9 cellular contexts compared by ENCODE assay signal in genomic region chr17:40818733-40819527, GRCh38. TPM values are rescaled to one million over a fixed set of nuclear protein-coding genes. Genes with fewer than 3 reads are reported as not detected.
DNase-seq lines count a peak whose midpoint lies in the region; ATAC-seq, FAIRE-seq and TF ChIP-seq lines count a peak whose summit lies in the region.
"Had no signal": no experiment of that assay in that cellular context is flagged by ENCODE, and none has a peak within 500 bp of the region (broad histone marks: within the 10 kb centered on the region; RNA-seq: fewer than 3 reads in every experiment).

No MANE protein-coding gene starts in this region.

- no peak for FAIRE-seq in keratinocyte (lab: Jason Lieb, UNC)
- FAIRE-seq: A204.1 had no signal

- H3K9ac ChIP-seq in keratinocyte (ENCODE audit: control insufficient read depth, extremely low read depth, insufficient read depth, low read length): peak overlapping the region; percentile 74

- dilution Hi-C loops in keratinocyte (cut with MboI; ENCODE audit: extremely low pct_ligation_motif_present, low sequenced_read_pairs): no loop called here

- H3K9me3 ChIP-seq in keratinocyte (ENCODE audit: control insufficient read depth, low read depth, low read length): no peaks in the 10 kb centered on the region

- no peak for TF ChIP-seq CTCF in keratinocyte (optimal IDR thresholded peaks at IDR 0.05 in 1 of 3, IDR thresholded peaks at IDR 0.05 in 1 of 3, conservative IDR thresholded peaks at IDR 0.05 in 1 of 3; ENCODE audit: extremely low read depth in 1 of 3, insufficient read depth in 2 of 3, low read length in 3 of 3)

- peak; percentile 57 for ATAC-seq in HG03064 (IDR thresholded peaks at IDR 0.05; ENCODE audit: low read depth, unreplicated experiment)

- H3K27me3 ChIP-seq in keratinocyte (ENCODE audit: control insufficient read depth, extremely low read depth, insufficient read depth, low read length): no peaks in the 10 kb centered on the region

- H3K36me3 ChIP-seq in keratinocyte (ENCODE audit: control insufficient read depth in 2 of 2, extremely low read depth in 1 of 2, insufficient read depth in 2 of 2, low read length in 2 of 2): peaks cover 4 to 8% of the 10 kb centered on the region in 2 experiments

- no peaks in the 10 kb centered on the region for H3K9me1 ChIP-seq in keratinocyte (ENCODE audit: control insufficient read depth, extremely low read depth, insufficient read depth, low read length)

- H3K27ac ChIP-seq in caudate nucleus (ENCODE audit: low read depth, low read length): peak overlapping the region; percentile 58
- peak overlapping the region; percentile 60 for H3K27ac ChIP-seq in keratinocyte (ENCODE audit: control insufficient read depth, insufficient read depth, low read length)

- peak overlapping the region; percentile 61 to 88 (median 82) for H3K4me3 ChIP-seq in keratinocyte (ENCODE audit: control insufficient read depth in 2 of 3, extremely low read depth in 1 of 3, insufficient read depth in 2 of 3, low read depth in 1 of 3, low read length in 3 of 3)

- no peaks in the 10 kb centered on the region for H4K20me1 ChIP-seq in keratinocyte (ENCODE audit: control insufficient read depth, extremely low read depth, insufficient read depth, low read length)

- peaks cover 12% of the 10 kb centered on the region for H3K79me2 ChIP-seq in keratinocyte (ENCODE audit: control insufficient read depth, insufficient read depth, low read length)

- peak overlapping the region; percentile 72 for H2AFZ ChIP-seq in keratinocyte (ENCODE audit: control insufficient read depth, low read length)

- DNase-seq in NCI-H187 (lab: John Stamatoyannopoulos, UW) (peak; percentile 5 to 66), NCI-H187 treated with DMSO at 0.1 percent for 48 hours (lab: John Stamatoyannopoulos, UW) (no peak), NCI-H2227 treated with DMSO at 0.1 percent for 48 hours (lab: John Stamatoyannopoulos, UW) (peak; percentile 84), caudate nucleus (lab: John Stamatoyannopoulos, UW) (peak in 56 of 61 donors; percentile 4 to 87 (median 65)), keratinocyte (ENCODE audit: low read depth, low spot score) (no peak)
- peak; percentile 63 to 83 (median 73) for DNase-seq in activated CD4-positive, CD25-positive, alpha-beta regulatory T cell (lab: John Stamatoyannopoulos, UW)
- DNase-seq in stimulated activated CD4-positive, alpha-beta T cell treated with anti-CD3 and anti-CD28 coated beads, Interleukin-12 subunit alpha, Interleukin-12 subunit beta, amount 100 ng/mL, for 48 hours (ENCODE audit: low read depth in 2 of 3, low spot score in 1 of 3): peak; percentile 74 to 80 (median 79)

- H3K4me1 ChIP-seq in keratinocyte (ENCODE audit: control insufficient read depth, extremely low read depth, insufficient read depth, low read length): peaks cover 13% of the 10 kb centered on the region

- H3K4me2 ChIP-seq in keratinocyte (ENCODE audit: control insufficient read depth, extremely low read depth, insufficient read depth, low read depth, low read length): peak overlapping the region; percentile 90

RNA-seq across cellular contexts. Expression of gene KRT10, which starts 3.5 kb away (rescaled TPM):
- polyA plus RNA-seq in keratinocyte: 27.2 to 67.9 TPM (median 66.2 TPM) in 3 replicates
- 2,723 TPM for polyA plus RNA-seq in keratinocyte (2011; ENCODE audit: low read depth)
- polyA plus RNA-seq in keratinocyte (2011; cell fraction: cytosol; rRNA removed): 28.3 and 53.4 TPM in 2 replicates
- polyA plus RNA-seq in keratinocyte (2011; cell fraction: nucleus; rRNA removed): 72.0 and 123 TPM in 2 replicates
- 62.0 and 2,469 TPM in 2 replicates for polyA plus RNA-seq in keratinocyte (2012; ENCODE audit: low replicate concordance)
- polyA minus RNA-seq in keratinocyte: 1.9 to 13.0 TPM (median 11.8 TPM) in 3 replicates
- polyA minus RNA-seq in keratinocyte (2011; cell fraction: cytosol; rRNA and poly(A)+ RNA removed): 8.2 TPM
- polyA minus RNA-seq in keratinocyte (2011; cell fraction: nucleus; rRNA and poly(A)+ RNA removed): 21.5 and 30.9 TPM in 2 replicates

RNA-seq across cellular contexts. Expression of gene KRT28, which starts 19.2 kb away (rescaled TPM):
- not detected in 3 replicates for polyA plus RNA-seq in keratinocyte
- polyA plus RNA-seq in keratinocyte (2011; ENCODE audit: low read depth): not detected
- polyA plus RNA-seq in keratinocyte (2011; cell fraction: cytosol; rRNA removed): not detected in 2 replicates
- polyA plus RNA-seq in keratinocyte (2011; cell fraction: nucleus; rRNA removed): not detected in 2 replicates
- not detected in 2 replicates for polyA plus RNA-seq in keratinocyte (2012; ENCODE audit: low replicate concordance)
- polyA minus RNA-seq in keratinocyte: not detected in 3 replicates
- polyA minus RNA-seq in keratinocyte (2011; cell fraction: cytosol; rRNA and poly(A)+ RNA removed): not detected
- polyA minus RNA-seq in keratinocyte (2011; cell fraction: nucleus; rRNA and poly(A)+ RNA removed): not detected in 2 replicates

RNA-seq across cellular contexts. Expression of gene KRT27, which starts 36.6 kb away (rescaled TPM):
- polyA plus RNA-seq in keratinocyte: 0.05 TPM in 1 of 3 replicates, not detected in the others
- polyA plus RNA-seq in keratinocyte (2011; ENCODE audit: low read depth): 1.3 TPM
- polyA plus RNA-seq in keratinocyte (2011; cell fraction: cytosol; rRNA removed): 0.12 TPM in 1 of 2 replicates, not detected in the other
- not detected in 2 replicates for polyA plus RNA-seq in keratinocyte (2011; cell fraction: nucleus; rRNA removed)
- polyA plus RNA-seq in keratinocyte (2012; ENCODE audit: low replicate concordance): 2.4 TPM in 1 of 2 replicates, not detected in the other
- polyA minus RNA-seq in keratinocyte: not detected in 3 replicates
- polyA minus RNA-seq in keratinocyte (2011; cell fraction: cytosol; rRNA and poly(A)+ RNA removed): not detected
- not detected in 2 replicates for polyA minus RNA-seq in keratinocyte (2011; cell fraction: nucleus; rRNA and poly(A)+ RNA removed)

RNA-seq across cellular contexts. Expression of gene KRT26, which starts 46.9 kb away (rescaled TPM):
- not detected in 3 replicates for polyA plus RNA-seq in keratinocyte
- polyA plus RNA-seq in keratinocyte (2011; ENCODE audit: low read depth): not detected
- polyA plus RNA-seq in keratinocyte (2011; cell fraction: cytosol; rRNA removed): not detected in 2 replicates
- not detected in 2 replicates for polyA plus RNA-seq in keratinocyte (2011; cell fraction: nucleus; rRNA removed)
- not detected in 2 replicates for polyA plus RNA-seq in keratinocyte (2012; ENCODE audit: low replicate concordance)
- not detected in 3 replicates for polyA minus RNA-seq in keratinocyte
- not detected for polyA minus RNA-seq in keratinocyte (2011; cell fraction: cytosol; rRNA and poly(A)+ RNA removed)
- not detected in 2 replicates for polyA minus RNA-seq in keratinocyte (2011; cell fraction: nucleus; rRNA and poly(A)+ RNA removed)

RNA-seq across cellular contexts. Expression of gene KRT12, which starts 48.1 kb away (rescaled TPM):
- polyA plus RNA-seq in keratinocyte: not detected in 3 replicates
- polyA plus RNA-seq in keratinocyte (2011; ENCODE audit: low read depth): not detected
- polyA plus RNA-seq in keratinocyte (2011; cell fraction: cytosol; rRNA removed): not detected in 2 replicates
- polyA plus RNA-seq in keratinocyte (2011; cell fraction: nucleus; rRNA removed): not detected in 2 replicates
- polyA plus RNA-seq in keratinocyte (2012; ENCODE audit: low replicate concordance): 0.20 TPM in 1 of 2 replicates, not detected in the other
- not detected in 3 replicates for polyA minus RNA-seq in keratinocyte
- not detected for polyA minus RNA-seq in keratinocyte (2011; cell fraction: cytosol; rRNA and poly(A)+ RNA removed)
- polyA minus RNA-seq in keratinocyte (2011; cell fraction: nucleus; rRNA and poly(A)+ RNA removed): not detected in 2 replicates

Comparison
In these comparisons a context has a peak if more than half of its experiments do, and no peak if none do; other contexts are left out.
1. DNase-seq: peak in NCI-H187 (2 of 2), NCI-H2227 treated with DMSO at 0.1 percent for 48 hours (single experiment), activated CD4-positive, CD25-positive, alpha-beta regulatory T cell (4 of 4), caudate nucleus (56 of 61) and stimulated activated CD4-positive, alpha-beta T cell treated with anti-CD3 and anti-CD28 coated beads, Interleukin-12 subunit alpha, Interleukin-12 subunit beta, amount 100 ng/mL, for 48 hours (3 of 3); none in NCI-H187 treated with DMSO at 0.1 percent for 48 hours (single experiment) and keratinocyte (single experiment).